ENCODE assay signal across 25 cellular contexts in genomic region chr15:100901296-100901695, GRCh38. TPM values are rescaled to one million over a fixed set of nuclear protein-coding genes. Genes with fewer than 3 reads are reported as not detected.
DNase-seq lines count a peak whose midpoint lies in the region; ATAC-seq and TF ChIP-seq lines count a peak whose summit lies in the region.
"Had no signal": no experiment of that assay in that cellular context is flagged by ENCODE, and none has a peak within 500 bp of the region (broad histone marks: within the 10 kb centered on the region; RNA-seq: fewer than 3 reads in every experiment).

No MANE protein-coding gene starts in this region.

- H3K27me3 ChIP-seq in right atrium auricular region: no peaks in the 10 kb centered on the region
- peaks cover 3% of the 10 kb centered on the region for H3K27me3 ChIP-seq in hepatocyte
- no peaks in the 10 kb centered on the region for H3K27me3 ChIP-seq in psoas muscle (ENCODE audit: insufficient read depth in 3 of 3, low read length in 2 of 3)
- no peaks in the 10 kb centered on the region for H3K27me3 ChIP-seq in MG63
- H3K27me3 ChIP-seq: SJSA1 had no signal

- H3K4me2 ChIP-seq in hepatocyte: no peak overlapping the region
- H3K4me2 ChIP-seq: GM23338 had no signal

- H3K9me3 ChIP-seq in right atrium auricular region: no peaks in the 10 kb centered on the region
- H3K9me3 ChIP-seq in hepatocyte (ENCODE audit: low read depth): no peaks in the 10 kb centered on the region
- no peaks in the 10 kb centered on the region for H3K9me3 ChIP-seq in psoas muscle
- no peaks in the 10 kb centered on the region for H3K9me3 ChIP-seq in MG63
- H3K9me3 ChIP-seq: BLaER1 treated with 17β-estradiol and CSF1 and Interleukin-3, amounts not matched to agents 10 nM and 100 nM had no signal

- no peaks in the 10 kb centered on the region for H4K20me1 ChIP-seq in hepatocyte (ENCODE audit: insufficient read depth, poor library complexity, severe bottlenecking)
- H4K20me1 ChIP-seq: BLaER1 treated with 17β-estradiol and CSF1 and Interleukin-3, amounts not matched to agents 10 nM and 100 nM had no signal

- H3K4me1 ChIP-seq in right atrium auricular region: peaks cover 0 to 21% of the 10 kb centered on the region in 2 donors
- H3K4me1 ChIP-seq in hepatocyte (ENCODE audit: insufficient read depth): peaks cover 18% of the 10 kb centered on the region
- peaks cover 46% of the 10 kb centered on the region for H3K4me1 ChIP-seq in psoas muscle

- H3K4me3 ChIP-seq in right atrium auricular region (no peak overlapping the region), hepatocyte (no peak overlapping the region), psoas muscle (no peak overlapping the region), MG63 (no peak overlapping the region)
- H3K4me3 ChIP-seq: BLaER1 treated with 17β-estradiol and CSF1 and Interleukin-3, amounts not matched to agents 10 nM and 100 nM; GM12878; GM23338; SJSA1 had no signal

- TF ChIP-seq CTCF in right atrium auricular region (IDR thresholded peaks at IDR 0.05) (no peak), hepatocyte (IDR thresholded peaks at IDR 0.05; ENCODE audit: poor library complexity) (no peak), psoas muscle (IDR thresholded peaks at IDR 0.05) (no peak)

- ATAC-seq in psoas muscle (no peak), HG02571 (IDR thresholded peaks at IDR 0.05; ENCODE audit: unreplicated experiment) (no peak)
- ATAC-seq: GM12878 had no signal

- H3K36me3 ChIP-seq in right atrium auricular region (no peaks in the 10 kb centered on the region), hepatocyte (replicated peaks; ENCODE audit: insufficient read depth, low read depth) (no peaks in the 10 kb centered on the region), psoas muscle (ENCODE audit: insufficient read depth in 1 of 2, low read depth in 1 of 2) (peaks cover 0 to 17% of the 10 kb centered on the region in 2 donors), MG63 (peaks cover 97% of the 10 kb centered on the region)
- H3K36me3 ChIP-seq: BLaER1 treated with 17β-estradiol and CSF1 and Interleukin-3, amounts not matched to agents 10 nM and 100 nM; SJSA1; WERI-Rb-1 had no signal

- no peaks in the 10 kb centered on the region for H3K9me2 ChIP-seq in hepatocyte (replicated peaks; ENCODE audit: insufficient read depth)

- no peak overlapping the region for H2AFZ ChIP-seq in hepatocyte
- H2AFZ ChIP-seq: GM23338 had no signal

- no peaks in the 10 kb centered on the region for H3K79me2 ChIP-seq in hepatocyte

- 80% methylated on average over 3 of the region's 3 CpGs for WGBS in hepatocyte (ENCODE audit: low lambda C conversion rate, missing lambda C conversion rate)
- WGBS in psoas muscle, 3 donors: 46 to 67% (median 52%) methylated on average over 3 of the region's 3 CpGs

- H3K27ac ChIP-seq in right atrium auricular region: peak overlapping the region; percentile 64 to 72
- H3K27ac ChIP-seq in hepatocyte: peak overlapping the region; percentile 90
- peak overlapping the region; percentile 88 for H3K27ac ChIP-seq in psoas muscle
- H3K27ac ChIP-seq: BLaER1 treated with 17β-estradiol and CSF1 and Interleukin-3, amounts not matched to agents 10 nM and 100 nM; WERI-Rb-1 had no signal

- no peak for DNase-seq in right atrium auricular region (ENCODE audit: low spot score)
- no peak for DNase-seq in cardiac septum (ENCODE audit: low spot score)
- no peak for DNase-seq in hepatocyte (ENCODE audit: low spot score)
- DNase-seq in psoas muscle: no peak
- no peak for DNase-seq in GM03348 (ENCODE audit: low spot score)
- no peak for DNase-seq in MG63
- DNase-seq in NCI-H2029 (lab: John Stamatoyannopoulos, UW): no peak
- DNase-seq: ACHN; activated CD4-positive, alpha-beta T cell treated with anti-CD3 and anti-CD28 coated beads, Interleukin-2, amount 50 U/mL, for 48 hours; activated effector memory CD4-positive, alpha-beta T cell treated with anti-CD3 and anti-CD28 coated beads, Interleukin-2, amount 50 U/mL, for 16 hours; DMS153; foreskin melanocyte; kidney; NCI-H1436 treated with DMSO at 0.1 percent for 48 hours; NCI-H2171 treated with DMSO at 0.1 percent for 48 hours; nephron progenitor cell; stimulated activated CD4-positive, alpha-beta T cell treated with anti-CD3 and anti-CD28 coated beads, Interleukin-12 subunit alpha, Interleukin-12 subunit beta, amount 100 ng/mL, for 4 hours; T-helper 2 cell; WERI-Rb-1 had no signal

- intact Hi-C loops in cardiac septum (cut with DNase I): no loop called here
- intact Hi-C loops in psoas muscle (cut with DNase I): no loop called here

RNA-seq across cellular contexts. Expression of gene LRRK1, which starts 17.9 kb away (rescaled TPM):
- 1 to 10 TPM; 1.9 to 4.4 TPM for total RNA-seq in right atrium auricular region
- 3.5 TPM for total RNA-seq in cardiac septum
- total RNA-seq in hepatocyte: 2.1 and 2.6 TPM in 2 replicates
- 2.1 and 2.7 TPM in 2 replicates for polyA plus RNA-seq in hepatocyte
- 1 to 10 TPM; 2.6 to 7.6 (median 4.5) TPM for total RNA-seq in psoas muscle
- 1 to 10 TPM in 2 of 3 donors, under 1 TPM in 1; 0.91 to 2.3 (median 1.8) TPM for polyA plus RNA-seq in psoas muscle
- 4.4 and 10.4 TPM in 2 replicates for total RNA-seq in MG63 (2014; rRNA removed; shearing (Covaris generic); ENCODE audit: low replicate concordance)

RNA-seq across cellular contexts. Expression of gene ALDH1A3, which starts 21.7 kb away (rescaled TPM):
- total RNA-seq in right atrium auricular region (10 to 100 TPM; 14.7 to 19.7 TPM), cardiac septum (7.8 TPM), hepatocyte (11.7 and 20.5 TPM in 2 replicates), psoas muscle (10 to 100 TPM in 3 of 4 donors, 1 to 10 TPM in 1; 8.5 to 51.6 (median 23.1) TPM)
- polyA plus RNA-seq in hepatocyte (4.9 and 6.8 TPM in 2 replicates), psoas muscle (10 to 100 TPM in 1 of 3 donors, 1 to 10 TPM in 2; 7.3 to 11.9 (median 8.0) TPM)
- 879 and 1,090 TPM in 2 replicates for total RNA-seq in MG63 (2014; rRNA removed; shearing (Covaris generic); ENCODE audit: low replicate concordance)
- polyA plus RNA-seq: IgD-negative memory B cell had no signal

Comparison
In these comparisons a context has a peak if more than half of its experiments do, and no peak if none do; other contexts are left out.
1. RNA of gene ALDH1A3, which starts 21.7 kb away (total RNA-seq): 879 to 1,090 TPM in MG63; 8.5 to 51.6 TPM in psoas muscle, 11.7 to 20.5 TPM in hepatocyte, 14.7 to 19.7 TPM in right atrium auricular region and 7.8 TPM in cardiac septum (single experiment); every median in the first group is over 10 times any median in the second.
2. Peak in every context shown above with its lines, with median percentiles within 50 percentile points of each other: H3K27ac ChIP-seq.